Comparison of ENCODE assay signal across 8 cellular contexts in the genomic region with DNA sequence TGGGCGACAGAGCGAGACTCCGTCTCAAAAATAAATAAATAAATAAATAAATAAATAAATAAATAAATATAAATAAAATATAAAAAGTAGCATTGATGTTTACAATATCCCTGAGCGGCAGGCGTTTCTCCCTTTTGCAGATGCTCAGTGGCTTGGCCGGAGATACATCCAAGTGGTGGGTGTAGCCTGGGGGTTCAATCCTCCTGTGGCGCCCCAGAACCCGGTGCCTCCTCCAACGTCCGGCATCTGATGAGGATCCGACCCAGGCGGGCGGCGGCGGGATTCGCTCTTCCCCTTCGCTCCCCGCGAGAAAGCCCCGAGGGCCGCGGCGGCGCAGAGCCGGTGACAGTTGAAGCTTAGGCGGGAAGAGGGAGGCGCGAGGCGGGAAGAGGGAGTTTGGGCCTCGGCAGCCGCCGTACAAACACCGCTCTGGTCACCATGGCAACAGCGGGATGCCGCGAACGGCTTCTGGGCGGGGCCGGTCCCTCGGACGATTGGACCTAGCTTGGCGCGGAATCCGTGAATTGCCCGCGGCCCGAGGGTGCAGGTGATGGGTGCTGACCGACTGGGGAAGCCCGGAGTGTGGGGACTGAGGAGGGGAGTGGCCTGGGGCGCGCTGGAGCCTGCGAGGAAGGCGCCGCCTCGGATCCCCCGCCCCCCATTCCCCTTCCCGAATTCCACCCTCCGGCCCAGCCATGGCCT. TPM values are rescaled to one million over a fixed set of nuclear protein-coding genes. Genes with fewer than 3 reads are reported as not detected.
DNase-seq lines count a peak whose midpoint lies in the region; ATAC-seq and TF ChIP-seq lines count a peak whose summit lies in the region.

No MANE protein-coding gene starts in this region.

- H4K20me1 ChIP-seq in neural cell (ENCODE audit: insufficient read depth) = no peaks in the 10 kb centered on the region

- peak; percentile 64 for TF ChIP-seq EP300 in neural cell (conservative IDR thresholded peaks at IDR 0.05; ENCODE audit: poor library complexity, severe bottlenecking)

- peaks cover 19% of the 10 kb centered on the region for H3K4me1 ChIP-seq in RWPE2 (ENCODE audit: insufficient read depth, poor library complexity, severe bottlenecking)

- H3K4me2 ChIP-seq in neural cell (ENCODE audit: low read length) = peak overlapping the region; percentile 100

- H3K9me3 ChIP-seq in MG63 (no peaks in the 10 kb centered on the region), RWPE2 (ENCODE audit: severe bottlenecking) (no peaks in the 10 kb centered on the region), neural cell (ENCODE audit: low read length) (no peaks in the 10 kb centered on the region)

- H3K27ac ChIP-seq in RWPE2 (ENCODE audit: poor library complexity, severe bottlenecking) = peak overlapping the region; percentile 80
- H3K27ac ChIP-seq in neural cell (ENCODE audit: low read length) = peak overlapping the region; percentile 24

- H2AFZ ChIP-seq in neural cell (ENCODE audit: low read depth, low read length) = peak overlapping the region; percentile 56

- peak overlapping the region; percentile 79 for H3K9ac ChIP-seq in neural cell (ENCODE audit: low read length)

- no peak for TF ChIP-seq RAD21 in neural cell (conservative IDR thresholded peaks at IDR 0.05)

- H3K4me3 ChIP-seq in MG63 = peak overlapping the region; percentile 68
- peak overlapping the region; percentile 63 for H3K4me3 ChIP-seq in RWPE2 (ENCODE audit: severe bottlenecking)
- H3K4me3 ChIP-seq in fibroblast of villous mesenchyme (ENCODE audit: low read depth, low read length) = peak overlapping the region; percentile 86
- H3K4me3 ChIP-seq in neural cell (ENCODE audit: low read length) = peak overlapping the region; percentile 95

- H3K36me3 ChIP-seq in MG63 (peaks cover 7% of the 10 kb centered on the region; the same call in 1 of the 2 replicates), RWPE2 (ENCODE audit: low read depth) (peaks cover 15% of the 10 kb centered on the region), neural cell (ENCODE audit: insufficient read depth, low read length) (no peaks in the 10 kb centered on the region)

- H3F3A ChIP-seq in neural cell (ENCODE audit: insufficient read depth, low read length, poor library complexity, severe bottlenecking) = no peaks in the 10 kb centered on the region

- H3K79me2 ChIP-seq in neural cell (replicated peaks; ENCODE audit: insufficient read depth, low read length) = peaks cover 10% of the 10 kb centered on the region

- H3K27me3 ChIP-seq in MG63 (no peaks in the 10 kb centered on the region), RWPE2 (ENCODE audit: insufficient read depth, poor library complexity, severe bottlenecking) (no peaks in the 10 kb centered on the region), neural cell (ENCODE audit: insufficient read depth, low read depth, low read length) (no peaks in the 10 kb centered on the region)

- DNase-seq in CMK (ENCODE audit: low read depth) (peak; percentile 87), MG63 (peak; percentile 95), RWPE2 (ENCODE audit: low spot score) (peak; percentile 95), fibroblast of villous mesenchyme (ENCODE audit: low read depth) (peak; percentile 90)
- DNase-seq in activated effector memory CD4-positive, alpha-beta T cell treated with Interleukin-2 at 50 U/mL for 16 hours = peak; percentile 80
- peak; percentile 97 for DNase-seq in stimulated activated naive CD8-positive, alpha-beta T cell treated with anti-CD3 and anti-CD28 coated beads, Interleukin-15, Interleukin-2, amounts not matched to agents 100 U/mL and 50 U/mL, for 24 hours

- H3K9me2 ChIP-seq in neural cell (ENCODE audit: insufficient read depth, low read length) = no peaks in the 10 kb centered on the region

- TF ChIP-seq CTCF in RWPE2 (IDR thresholded peaks at IDR 0.05; ENCODE audit: poor library complexity, severe bottlenecking) (no peak), fibroblast of villous mesenchyme (IDR thresholded peaks at IDR 0.05; ENCODE audit: insufficient read depth, low read depth, low read length) (no peak), neural cell (IDR thresholded peaks at IDR 0.05; ENCODE audit: poor library complexity, severe bottlenecking) (no peak)

- ATAC-seq in GM21576 (IDR thresholded peaks at IDR 0.05; ENCODE audit: unreplicated experiment) = peak; percentile 58
- ATAC-seq in RWPE2 (ENCODE audit: low read depth) = peak; percentile 64
- ATAC-seq in stimulated activated naive CD8-positive, alpha-beta T cell treated with anti-CD3 and anti-CD28 coated beads, Interleukin-15, Interleukin-2, amounts not matched to agents 100 U/mL and 50 U/mL, for 24 hours = peak; percentile 79

TF ChIP-seq in neural cell, 6 proteins besides CTCF, POLR2A, EP300 and RAD21:
- TF ChIP-seq MXI1 (conservative IDR thresholded peaks at IDR 0.05; ENCODE audit: poor library complexity, severe bottlenecking) (peak; percentile 76), POLR2AphosphoS5 (IDR thresholded peaks at IDR 0.05) (peak; percentile 53), EZH2 (IDR thresholded peaks at IDR 0.05; ENCODE audit: borderline replicate concordance, insufficient read depth, low read length, poor library complexity, severe bottlenecking) (no peak), TAF1 (IDR thresholded peaks at IDR 0.05; ENCODE audit: low read depth) (no peak), SMC3 (conservative IDR thresholded peaks at IDR 0.05; ENCODE audit: poor library complexity) (peak; percentile 18)
- TF ChIP-seq, protein P1, sequence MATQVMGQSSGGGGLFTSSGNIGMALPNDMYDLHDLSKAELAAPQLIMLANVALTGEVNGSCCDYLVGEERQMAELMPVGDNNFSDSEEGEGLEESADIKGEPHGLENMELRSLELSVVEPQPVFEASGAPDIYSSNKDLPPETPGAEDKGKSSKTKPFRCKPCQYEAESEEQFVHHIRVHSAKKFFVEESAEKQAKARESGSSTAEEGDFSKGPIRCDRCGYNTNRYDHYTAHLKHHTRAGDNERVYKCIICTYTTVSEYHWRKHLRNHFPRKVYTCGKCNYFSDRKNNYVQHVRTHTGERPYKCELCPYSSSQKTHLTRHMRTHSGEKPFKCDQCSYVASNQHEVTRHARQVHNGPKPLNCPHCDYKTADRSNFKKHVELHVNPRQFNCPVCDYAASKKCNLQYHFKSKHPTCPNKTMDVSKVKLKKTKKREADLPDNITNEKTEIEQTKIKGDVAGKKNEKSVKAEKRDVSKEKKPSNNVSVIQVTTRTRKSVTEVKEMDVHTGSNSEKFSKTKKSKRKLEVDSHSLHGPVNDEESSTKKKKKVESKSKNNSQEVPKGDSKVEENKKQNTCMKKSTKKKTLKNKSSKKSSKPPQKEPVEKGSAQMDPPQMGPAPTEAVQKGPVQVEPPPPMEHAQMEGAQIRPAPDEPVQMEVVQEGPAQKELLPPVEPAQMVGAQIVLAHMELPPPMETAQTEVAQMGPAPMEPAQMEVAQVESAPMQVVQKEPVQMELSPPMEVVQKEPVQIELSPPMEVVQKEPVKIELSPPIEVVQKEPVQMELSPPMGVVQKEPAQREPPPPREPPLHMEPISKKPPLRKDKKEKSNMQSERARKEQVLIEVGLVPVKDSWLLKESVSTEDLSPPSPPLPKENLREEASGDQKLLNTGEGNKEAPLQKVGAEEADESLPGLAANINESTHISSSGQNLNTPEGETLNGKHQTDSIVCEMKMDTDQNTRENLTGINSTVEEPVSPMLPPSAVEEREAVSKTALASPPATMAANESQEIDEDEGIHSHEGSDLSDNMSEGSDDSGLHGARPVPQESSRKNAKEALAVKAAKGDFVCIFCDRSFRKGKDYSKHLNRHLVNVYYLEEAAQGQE (IDR thresholded peaks at IDR 0.05; ENCODE audit: borderline replicate concordance) = peak; percentile 53

RNA-seq across cellular contexts. Expression of a gene that starts 12.7 kb away (rescaled TPM):
- 911 and 1,101 TPM in 2 replicates for total RNA-seq in MG63 (2014; rRNA removed; shearing (Covaris generic); ENCODE audit: low replicate concordance)
- 545 and 622 TPM in 2 replicates for total RNA-seq in fibroblast of villous mesenchyme
- 59.3 and 71.3 TPM in 2 replicates for polyA plus RNA-seq in neural cell
- 51.3 and 54.3 TPM in 2 replicates for polyA minus RNA-seq in neural cell

RNA-seq across cellular contexts. Expression of a gene that starts 21.8 kb away (rescaled TPM):
- total RNA-seq in MG63 (2014; rRNA removed; shearing (Covaris generic); ENCODE audit: low replicate concordance) = 0.20 TPM in 1 of 2 replicates, not detected in the other
- 0.32 TPM in 1 of 2 replicates, not detected in the other for total RNA-seq in fibroblast of villous mesenchyme
- polyA plus RNA-seq in neural cell = 18.9 and 21.7 TPM in 2 replicates
- 18.5 and 21.4 TPM in 2 replicates for polyA minus RNA-seq in neural cell

RNA-seq across cellular contexts. Expression of a gene that starts 23.0 kb away (rescaled TPM):
- 127 and 193 TPM in 2 replicates for total RNA-seq in MG63 (2014; rRNA removed; shearing (Covaris generic); ENCODE audit: low replicate concordance)
- 196 and 209 TPM in 2 replicates for total RNA-seq in fibroblast of villous mesenchyme
- polyA plus RNA-seq in neural cell = 173 and 184 TPM in 2 replicates
- 122 and 159 TPM in 2 replicates for polyA minus RNA-seq in neural cell

RNA-seq across cellular contexts. Expression of a gene that starts 29.8 kb away (rescaled TPM):
- not detected in 2 replicates for total RNA-seq in MG63 (2014; rRNA removed; shearing (Covaris generic); ENCODE audit: low replicate concordance)
- not detected in 2 replicates for total RNA-seq in fibroblast of villous mesenchyme
- not detected in 2 replicates for polyA plus RNA-seq in neural cell
- polyA minus RNA-seq in neural cell = not detected in 2 replicates

RNA-seq across cellular contexts. Expression of a gene that starts 38.9 kb away (rescaled TPM):
- 0.30 TPM in 1 of 2 replicates, not detected in the other for total RNA-seq in MG63 (2014; rRNA removed; shearing (Covaris generic); ENCODE audit: low replicate concordance)
- total RNA-seq in fibroblast of villous mesenchyme = 0.32 and 0.43 TPM in 2 replicates
- not detected in 2 replicates for polyA plus RNA-seq in neural cell
- not detected in 2 replicates for polyA minus RNA-seq in neural cell

Comparison
In these comparisons a context has a peak if more than half of its experiments do, and no peak if none do; other contexts are left out.
1. Peak in every context shown above with its lines: DNase-seq, ATAC-seq, H3K4me3 ChIP-seq and H3K27ac ChIP-seq.